ENCODE assay signal across 8 cellular contexts in the genomic region with DNA sequence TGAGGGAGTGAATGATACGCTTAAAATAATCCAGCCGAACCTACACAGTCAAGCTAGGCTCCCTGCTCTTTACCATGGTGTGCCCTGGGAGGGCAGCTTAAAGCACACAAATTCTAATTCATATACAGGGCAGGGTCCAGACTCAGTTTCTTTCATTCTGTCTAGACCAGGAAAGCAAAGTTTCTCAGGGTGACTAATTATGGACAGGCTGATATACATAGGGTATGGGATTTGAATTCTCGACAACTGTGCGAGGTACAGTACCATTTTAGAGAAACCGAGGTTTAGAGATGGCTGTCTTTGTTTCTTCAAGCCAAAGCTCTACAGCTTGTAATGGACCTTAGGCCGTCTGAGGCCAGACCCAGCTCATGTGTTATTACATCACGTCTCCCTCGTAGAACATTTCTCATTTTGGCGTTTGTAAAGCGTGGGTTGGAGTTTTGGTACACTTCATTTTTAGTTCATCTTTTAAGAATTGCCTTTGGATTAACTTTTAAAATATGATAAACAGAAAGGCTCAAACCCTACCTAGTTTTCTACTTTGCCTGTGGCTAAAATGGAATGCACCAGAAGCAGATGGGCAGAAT. TPM values are rescaled to one million over a fixed set of nuclear protein-coding genes. Genes with fewer than 3 reads are reported as not detected.
A peak's percentile ranks its signal among the peaks of the same experiment; 100 is the strongest.
DNase-seq lines count a peak whose midpoint lies in the region; TF ChIP-seq lines count a peak whose summit lies in the region.

No MANE protein-coding gene starts in this region.

- no peaks in the 10 kb centered on the region for H3K27me3 ChIP-seq in GM06990 (replicated peaks; ENCODE audit: control insufficient read depth, insufficient read depth, low read length)
- peaks cover 0 to 3% of the 10 kb centered on the region in 2 donors for H3K27me3 ChIP-seq in esophagus (ENCODE audit: control insufficient read depth in 1 of 2, insufficient read depth in 2 of 2, low read length in 2 of 2)
- H3K27me3 ChIP-seq in neuronal stem cell (ENCODE audit: control insufficient read depth in 3 of 3, insufficient read depth in 3 of 3, low read depth in 1 of 3, low read length in 3 of 3): peaks cover 23 to 78% (median 31%) of the 10 kb centered on the region in 3 experiments

- no peaks in the 10 kb centered on the region for H3K9me3 ChIP-seq in SK-N-MC (ENCODE audit: low read depth, low read length)
- no peaks in the 10 kb centered on the region for H3K9me3 ChIP-seq in esophagus (ENCODE audit: control insufficient read depth in 2 of 2, insufficient read depth in 1 of 2, low read depth in 1 of 2, low read length in 1 of 2)
- H3K9me3 ChIP-seq in neuronal stem cell (replicated peaks in 1 of 2; ENCODE audit: control insufficient read depth in 2 of 2, insufficient read depth in 1 of 2, low read depth in 1 of 2, low read length in 2 of 2): peaks cover 4 to 9% of the 10 kb centered on the region in 2 donors

- no peak overlapping the region for H3K9ac ChIP-seq in SK-N-MC (ENCODE audit: insufficient read length)
- H3K9ac ChIP-seq in neuronal stem cell (ENCODE audit: low read depth, low read length, poor library complexity): no peak overlapping the region

- no peak overlapping the region for H2BK5ac ChIP-seq in neuronal stem cell (ENCODE audit: low read length)

- WGBS in esophagus, 2 donors: 38 to 61% methylated on average over 10 of the region's 10 CpGs
- WGBS in neuronal stem cell (ENCODE audit: extremely low coverage in 2 of 2, insufficient read length in 2 of 2, insufficient replicate concordance in 1 of 2), 2 donors: no CpG with 5 or more reads among the region's 10 CpGs

- H3K4me2 ChIP-seq in neuronal stem cell (ENCODE audit: insufficient read depth, low read length, poor library complexity, severe bottlenecking): no peak overlapping the region

- DNase-seq in GM06990 (ENCODE audit: extremely low read depth, insufficient read length): no peak
- no peak for DNase-seq in SK-N-MC (ENCODE audit: low read depth, low spot score)
- peak; percentile 37 for DNase-seq in pons (ENCODE audit: low spot score)
- no peak for DNase-seq in KG1 (lab: John Stamatoyannopoulos, UW)
- DNase-seq in LoVo (ENCODE audit: low spot score): no peak
- no peak for DNase-seq in NCI-H1436 treated with DMSO at 0.1 percent for 48 hours (lab: John Stamatoyannopoulos, UW)
- no peak for DNase-seq in neuronal stem cell (ENCODE audit: low spot score)

- H3K27ac ChIP-seq in SK-N-MC (0 out of 2 replicates have a peak overlapping the region, but pooled peaks have one; percentile 17), esophagus (ENCODE audit: low read depth in 2 of 2, low read length in 1 of 2) (peak overlapping the region in 1 of 2 donors; percentile 12), neuronal stem cell (replicated peaks; ENCODE audit: low read length) (no peak overlapping the region)

- no peak for TF ChIP-seq CTCF in GM06990 (IDR thresholded peaks at IDR 0.05; ENCODE audit: insufficient read depth, low read length, poor library complexity, severe bottlenecking)

- H4K91ac ChIP-seq in neuronal stem cell (ENCODE audit: low read depth, low read length, poor library complexity): no peak overlapping the region

- H3K4me3 ChIP-seq in GM06990 (replicated peaks; ENCODE audit: low read depth, low read length) (peak overlapping the region; percentile 0; the same call in 1 of the 2 replicates), SK-N-MC (peak overlapping the region; percentile 51), esophagus (ENCODE audit: low read depth in 1 of 2, low read length in 2 of 2) (peak overlapping the region; percentile 31 to 63), neuronal stem cell (ENCODE audit: low read length in 2 of 2) (no peak overlapping the region)

- no peak overlapping the region for H3K4ac ChIP-seq in neuronal stem cell (ENCODE audit: low read length)

- no peak overlapping the region for H3K18ac ChIP-seq in neuronal stem cell (ENCODE audit: low read length)

- H3K79me1 ChIP-seq in neuronal stem cell (ENCODE audit: low read depth, low read length): no peaks in the 10 kb centered on the region

- no peak overlapping the region for H2AFZ ChIP-seq in neuronal stem cell (ENCODE audit: low read length)

- H3K23ac ChIP-seq in neuronal stem cell (ENCODE audit: low read depth, low read length, poor library complexity): no peak overlapping the region

- no peak overlapping the region for H4K8ac ChIP-seq in neuronal stem cell (ENCODE audit: low read depth, low read length)

- no peak overlapping the region for H2BK15ac ChIP-seq in neuronal stem cell (ENCODE audit: low read length)

- H3K14ac ChIP-seq in neuronal stem cell (ENCODE audit: low read length): no peak overlapping the region

- no peak overlapping the region for H2AK5ac ChIP-seq in neuronal stem cell (ENCODE audit: low read depth, low read length)

- peaks cover 4 to 12% of the 10 kb centered on the region in 2 donors for H3K4me1 ChIP-seq in esophagus (ENCODE audit: control insufficient read depth in 2 of 2, insufficient read depth in 2 of 2, low read length in 1 of 2)
- H3K4me1 ChIP-seq in neuronal stem cell (ENCODE audit: control insufficient read depth in 2 of 2, insufficient read depth in 1 of 2, low read depth in 1 of 2, low read length in 2 of 2): peaks cover 3 to 13% of the 10 kb centered on the region in 2 donors

- no peaks in the 10 kb centered on the region for H3K36me3 ChIP-seq in GM06990 (ENCODE audit: control insufficient read depth, insufficient read depth, low read length)
- H3K36me3 ChIP-seq in SK-N-MC (ENCODE audit: insufficient read depth, low read length): no peaks in the 10 kb centered on the region; the same call in 1 of the 2 replicates
- no peaks in the 10 kb centered on the region for H3K36me3 ChIP-seq in esophagus (ENCODE audit: control insufficient read depth in 2 of 2, insufficient read depth in 2 of 2, low read length in 1 of 2)
- H3K36me3 ChIP-seq in neuronal stem cell (replicated peaks in 1 of 2; ENCODE audit: control insufficient read depth in 2 of 2, insufficient read depth in 2 of 2, low read length in 2 of 2): no peaks in the 10 kb centered on the region

- no peak overlapping the region for H2BK120ac ChIP-seq in neuronal stem cell (ENCODE audit: low read depth, low read length)

- no peak overlapping the region for H2BK12ac ChIP-seq in neuronal stem cell (ENCODE audit: low read length)

RNA-seq across cellular contexts. Expression of a gene that starts 2.8 kb away (rescaled TPM):
- 1 to 10 TPM; 1.2 to 1.4 TPM for polyA plus RNA-seq in esophagus
- 0.04 TPM for polyA plus RNA-seq in neuronal stem cell (2013, experiment 1 of 2)
- 0.11 TPM for polyA plus RNA-seq in neuronal stem cell (2013, experiment 2 of 2)

Comparison
In these comparisons a context has a peak if more than half of its experiments do, and no peak if none do; other contexts are left out.
1. H3K4me3 ChIP-seq: peak in GM06990 (single experiment), SK-N-MC (single experiment) and esophagus (2 of 2); none in neuronal stem cell (0 of 2).